In genomic region chr3:194135516-194135805, GRCh38 we compare ENCODE assay signal across 8 cellular contexts. TPM values are rescaled to one million over a fixed set of nuclear protein-coding genes. Genes with fewer than 3 reads are reported as not detected.
DNase-seq lines count a peak whose midpoint lies in the region; ATAC-seq and TF ChIP-seq lines count a peak whose summit lies in the region.

No MANE protein-coding gene starts in this region.

- H3K27ac ChIP-seq in subcutaneous abdominal adipose tissue (ENCODE audit: low read depth, low read length): peak overlapping the region; percentile 86

- H3K9ac ChIP-seq in subcutaneous abdominal adipose tissue (ENCODE audit: low read length in 5 of 5): peak overlapping the region in 4 of 5 donors; percentile 68 to 100 (median 74)

- peaks cover 76% of the 10 kb centered on the region for H3K27me3 Mint-ChIP-seq in T-helper 1 cell treated with Interleukin-12 subunit alpha and Interleukin-12 subunit beta and Interleukin-4 antibody, amounts not matched to agents 30 μg/mL and 1 μg/mL, for 36 hours (ENCODE audit: low read depth)
- H3K27me3 Mint-ChIP-seq in activated B cell treated with CpG ODN at 0.5 μM for 24 hours: peaks cover 1% of the 10 kb centered on the region
- H3K27me3 Mint-ChIP-seq in immature natural killer cell (ENCODE audit: low read depth in 3 of 3): peaks cover 52 to 68% (median 57%) of the 10 kb centered on the region in 3 donors

- H3K27ac Mint-ChIP-seq in T-helper 1 cell treated with Interleukin-12 subunit alpha and Interleukin-12 subunit beta and Interleukin-4 antibody, amounts not matched to agents 30 μg/mL and 1 μg/mL, for 36 hours: peak overlapping the region; percentile 79
- H3K27ac Mint-ChIP-seq in activated B cell treated with CpG ODN at 0.5 μM for 24 hours (peak overlapping the region; percentile 96), immature natural killer cell (peak overlapping the region in 3 of 6 donors; percentile 87 to 95 (median 93))

- ATAC-seq in activated B cell treated with CpG ODN at 0.5 μM for 24 hours (ENCODE audit: low read depth) (no peak), left colon (no peak)

- peak overlapping the region; percentile 91 for H3K4me3 Mint-ChIP-seq in T-helper 1 cell treated with Interleukin-12 subunit alpha and Interleukin-12 subunit beta and Interleukin-4 antibody, amounts not matched to agents 30 μg/mL and 1 μg/mL, for 36 hours
- peak overlapping the region; percentile 92 for H3K4me3 Mint-ChIP-seq in activated B cell treated with CpG ODN at 0.5 μM for 24 hours
- peak overlapping the region; percentile 73 to 88 (median 85) for H3K4me3 Mint-ChIP-seq in immature natural killer cell

- H3K4me3 ChIP-seq in subcutaneous abdominal adipose tissue (ENCODE audit: low read depth in 1 of 5, low read length in 5 of 5): peak overlapping the region; percentile 47 to 90 (median 74)

- H3K36me3 Mint-ChIP-seq in T-helper 1 cell treated with Interleukin-12 subunit alpha and Interleukin-12 subunit beta and Interleukin-4 antibody, amounts not matched to agents 30 μg/mL and 1 μg/mL, for 36 hours (ENCODE audit: low read depth): peaks cover 3% of the 10 kb centered on the region
- peaks cover 4% of the 10 kb centered on the region for H3K36me3 Mint-ChIP-seq in activated B cell treated with CpG ODN at 0.5 μM for 24 hours (ENCODE audit: low read depth)
- H3K36me3 Mint-ChIP-seq in immature natural killer cell: no peaks in the 10 kb centered on the region

- peaks cover 0 to 12% (median 0%) of the 10 kb centered on the region in 5 donors for H3K27me3 ChIP-seq in subcutaneous abdominal adipose tissue (ENCODE audit: control insufficient read depth in 5 of 5, insufficient read depth in 4 of 5, low read length in 5 of 5)

- peaks cover 30 to 73% (median 63%) of the 10 kb centered on the region in 5 donors for H3K4me1 ChIP-seq in subcutaneous abdominal adipose tissue (ENCODE audit: control insufficient read depth in 5 of 5, insufficient read depth in 5 of 5, low read length in 5 of 5)

- H3K4me1 Mint-ChIP-seq in T-helper 1 cell treated with Interleukin-12 subunit alpha and Interleukin-12 subunit beta and Interleukin-4 antibody, amounts not matched to agents 30 μg/mL and 1 μg/mL, for 36 hours (ENCODE audit: low read depth): peaks cover 54% of the 10 kb centered on the region
- H3K4me1 Mint-ChIP-seq in activated B cell treated with CpG ODN at 0.5 μM for 24 hours (peaks cover 78% of the 10 kb centered on the region), immature natural killer cell (peaks cover 29 to 44% of the 10 kb centered on the region in 2 donors)

- intact Hi-C loops in activated B cell treated with CpG ODN at 0.5 μM for 24 hours (cut with micrococcal nuclease): loop anchor here (1.0 to 10.0 kb wide), 10 partner anchors 31 to 1772 kb away; partner anchors contain the start of genes ATP13A3, OPA1 and TNK2
- intact Hi-C loops in left colon (cut with DNase I, micrococcal nuclease): loop anchor here (5.0 to 10.0 kb wide), 4 partner anchors 132 to 353 kb away; no protein-coding TSS in a partner anchor

- H3K9me3 Mint-ChIP-seq in T-helper 1 cell treated with Interleukin-12 subunit alpha and Interleukin-12 subunit beta and Interleukin-4 antibody, amounts not matched to agents 30 μg/mL and 1 μg/mL, for 36 hours: no peaks in the 10 kb centered on the region
- H3K9me3 Mint-ChIP-seq in activated B cell treated with CpG ODN at 0.5 μM for 24 hours: no peaks in the 10 kb centered on the region
- H3K9me3 Mint-ChIP-seq in immature natural killer cell: peaks cover 0 to 2% (median 0%) of the 10 kb centered on the region in 6 donors

- peaks cover 0 to 3% (median 0%) of the 10 kb centered on the region in 5 donors for H3K36me3 ChIP-seq in subcutaneous abdominal adipose tissue (ENCODE audit: control insufficient read depth in 5 of 5, insufficient read depth in 5 of 5, low read length in 5 of 5)

- TF ChIP-seq CTCF in activated B cell treated with CpG ODN at 0.5 μM for 24 hours (IDR thresholded peaks at IDR 0.05): no peak

- peaks cover 0 to 4% (median 0%) of the 10 kb centered on the region in 5 donors for H3K9me3 ChIP-seq in subcutaneous abdominal adipose tissue (ENCODE audit: control insufficient read depth in 5 of 5, low read length in 5 of 5)

- POLR2A ChIA-PET in activated B cell treated with CpG ODN at 0.5 μM for 24 hours (lab: Charles Lee): interaction anchor here (0.7 to 15.3 kb wide), 16 partner anchors 11 to 556 kb away, joined by 3 to 465 read pairs (median 6); no protein-coding TSS in a partner anchor

- CTCF ChIA-PET in activated B cell treated with CpG ODN at 0.5 μM for 24 hours (lab: Charles Lee): interaction anchor here (0.9 to 6.8 kb wide), 10 partner anchors 26 to 470 kb away, joined by 3 to 62 read pairs (median 9); no protein-coding TSS in a partner anchor

- DNase-seq in T-helper 1 cell (no peak), activated B cell treated with CpG ODN at 0.5 μM for 24 hours (no peak), immature natural killer cell (no peak), left colon (no peak), NCI-H1694 treated with DMSO at 0.1 percent for 48 hours (lab: John Stamatoyannopoulos, UW) (no peak), OCI-M2 (lab: John Stamatoyannopoulos, UW; ENCODE audit: unreplicated experiment) (no peak)

RNA-seq across cellular contexts. Expression of gene HES1, which starts 0.5 kb away (rescaled TPM):
- 5.0 and 5.9 TPM in 2 replicates for total RNA-seq in activated B cell treated with CpG ODN at 0.5 μM for 24 hours
- polyA plus RNA-seq in immature natural killer cell: not detected
- total RNA-seq in left colon: 100 to 1,000 TPM in 1 of 2 donors, 10 to 100 TPM in 1; 98.7 to 147 TPM

Comparison
In these comparisons a context has a peak if more than half of its experiments do, and no peak if none do; other contexts are left out.
1. RNA of gene HES1, which starts 0.5 kb away (total RNA-seq): 98.7 to 147 TPM in left colon; 5.0 to 5.9 TPM in activated B cell treated with CpG ODN at 0.5 μM for 24 hours; every median in the first group is over 10 times any median in the second.
2. Peak in every context shown above with its lines, with median percentiles within 50 percentile points of each other: H3K4me3 Mint-ChIP-seq.